Comparison of ENCODE assay signal across 4 cellular contexts in the genomic region with DNA sequence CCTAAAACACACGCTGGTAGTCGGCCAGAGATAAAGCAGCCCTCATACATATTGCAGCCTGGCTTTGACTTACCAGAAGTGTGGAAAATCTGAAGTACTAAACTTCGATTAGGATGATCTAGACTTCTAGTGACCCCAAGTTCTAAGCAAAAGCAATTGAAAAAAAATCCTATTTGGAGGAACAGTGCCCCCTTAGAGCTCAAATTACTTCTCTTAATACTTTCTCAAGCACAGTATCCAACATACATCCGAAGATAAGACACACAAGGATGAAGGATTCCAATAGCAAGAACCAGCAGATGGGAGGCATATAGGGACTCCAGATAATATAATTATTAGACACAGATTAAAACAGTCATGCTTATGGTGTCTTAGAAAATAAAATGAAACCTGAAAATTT. TPM values are rescaled to one million over a fixed set of nuclear protein-coding genes. Genes with fewer than 3 reads are reported as not detected.
"Had no signal": no experiment of that assay in that cellular context is flagged by ENCODE, and none has a peak within 500 bp of the region (broad histone marks: within the 10 kb centered on the region; RNA-seq: fewer than 3 reads in every experiment).

No MANE protein-coding gene starts in this region.

RNA-seq across cellular contexts. Expression of gene OR1D5, which starts 10.4 kb away (rescaled TPM):
- total RNA-seq: HT-29, Right ventricle myocardium superior, SJSA1, T-cell had no signal

RNA-seq across cellular contexts. Expression of gene OR1D2, which starts 30.4 kb away (rescaled TPM):
- total RNA-seq: HT-29, Right ventricle myocardium superior, SJSA1, T-cell had no signal

RNA-seq across cellular contexts. Expression of gene OR1G1, which starts 53.5 kb away (rescaled TPM):
- total RNA-seq: HT-29, Right ventricle myocardium superior, SJSA1, T-cell had no signal
